Comparison of ENCODE assay signal across 17 cellular contexts in the genomic region with DNA sequence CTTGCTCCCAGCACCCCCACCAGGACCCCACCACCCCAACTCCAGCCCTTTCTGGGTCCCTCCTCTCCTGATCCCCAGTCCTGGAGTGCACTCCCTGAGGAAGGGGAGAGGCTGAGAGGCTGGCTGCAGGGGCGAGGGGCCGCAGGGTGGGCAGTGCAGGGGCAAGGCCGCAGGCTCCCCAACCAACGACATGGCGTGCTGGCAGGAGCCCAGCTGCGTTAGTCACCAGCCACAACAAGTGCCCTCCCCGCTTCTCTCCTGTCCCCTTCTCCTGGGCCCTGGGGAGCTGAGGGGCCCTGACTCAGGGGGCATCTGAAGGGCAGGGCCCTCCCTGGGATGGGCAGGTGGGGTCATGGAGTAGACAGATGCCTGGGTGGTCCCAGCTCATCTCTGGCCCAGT. TPM values are rescaled to one million over a fixed set of nuclear protein-coding genes. Genes with fewer than 3 reads are reported as not detected.
DNase-seq lines count a peak whose midpoint lies in the region; ATAC-seq, FAIRE-seq and TF ChIP-seq lines count a peak whose summit lies in the region.
"Had no signal": no experiment of that assay in that cellular context is flagged by ENCODE, and none has a peak within 500 bp of the region (broad histone marks: within the 10 kb centered on the region; RNA-seq: fewer than 3 reads in every experiment).

No MANE protein-coding gene starts in this region.

- intact Hi-C loops in posterior cingulate gyrus (cut with DNase I) = no loop called here

- no peak overlapping the region for H3K9ac ChIP-seq in SK-N-SH

- TF ChIP-seq RAD21 in SK-N-SH (IDR thresholded peaks at IDR 0.05; ENCODE audit: low read length) = no peak

- H3F3A ChIP-seq in SK-N-SH (replicated peaks; ENCODE audit: insufficient read depth) = no peaks in the 10 kb centered on the region

- TF ChIP-seq CTCF in BE2C (IDR thresholded peaks at IDR 0.05; ENCODE audit: low read depth, low read length) (no peak), SK-N-SH (IDR thresholded peaks at IDR 0.05) (no peak)

- no peak overlapping the region for H3K27ac Mint-ChIP-seq in memory B cell
- H3K27ac Mint-ChIP-seq: CD14-positive monocyte, HFFc6 had no signal

- H3K27ac ChIP-seq in SK-N-SH (ENCODE audit: low read depth in 2 of 2, low read length in 1 of 2) = no peak overlapping the region; a peak in 1 of 4 replicates
- H3K27ac ChIP-seq: A549 had no signal

- no peak for FAIRE-seq in frontal cortex (lab: Jason Lieb, UNC)
- FAIRE-seq: A549, H1 had no signal

- H3K4me1 Mint-ChIP-seq in memory B cell = peaks cover 4% of the 10 kb centered on the region

- no peak for ATAC-seq in memory B cell (ENCODE audit: low read depth)

- DNase-seq in BE2C (peak; percentile 45), HK-2 (ENCODE audit: unreplicated experiment) (peak; percentile 41), SK-N-SH (peak; percentile 52), memory B cell (ENCODE audit: low spot score in 2 of 2) (no peak), NCI-H526 (lab: John Stamatoyannopoulos, UW) (no peak), posterior cingulate gyrus (no peak), frontal cortex (ENCODE audit: low spot score in 2 of 2) (no peak)
- DNase-seq: DMS153, HFFc6, MM.1S, NCI-H1417, NCI-H187 treated with DMSO at 0.1 percent for 48 hours, RPMI8226, SIG-M5 had no signal

- H3K36me3 Mint-ChIP-seq in memory B cell = no peaks in the 10 kb centered on the region
- H3K36me3 Mint-ChIP-seq: CD14-positive monocyte had no signal

- H3K4me2 ChIP-seq in SK-N-SH = no peak overlapping the region
- H3K4me2 ChIP-seq: A549 had no signal

- H3K9me3 ChIP-seq in BE2C (no peaks in the 10 kb centered on the region), SK-N-SH (no peaks in the 10 kb centered on the region)
- H3K9me3 ChIP-seq: A549 had no signal

- peaks cover 24% of the 10 kb centered on the region for H3K27me3 ChIP-seq in BE2C
- H3K27me3 ChIP-seq in SK-N-SH (ENCODE audit: insufficient read depth) = peaks cover 18% of the 10 kb centered on the region; the same call in 1 of the 2 replicates

- H3K27me3 Mint-ChIP-seq in memory B cell = peaks cover 21% of the 10 kb centered on the region

- H3K4me3 Mint-ChIP-seq in memory B cell = peak overlapping the region; percentile 9
- H3K4me3 Mint-ChIP-seq: HFFc6 had no signal

- WGBS in SK-N-SH (ENCODE audit: low lambda C conversion rate) = no CpG with 5 or more reads among the region's 7 CpGs

- H3K36me3 ChIP-seq in BE2C (no peaks in the 10 kb centered on the region), SK-N-SH (replicated peaks in 1 of 2; ENCODE audit: control insufficient read depth in 1 of 2, insufficient read depth in 2 of 2, low read length in 1 of 2) (no peaks in the 10 kb centered on the region)

- H3K79me2 ChIP-seq in SK-N-SH (ENCODE audit: insufficient read depth) = no peaks in the 10 kb centered on the region

- H3K4me1 ChIP-seq in BE2C (peaks cover 19% of the 10 kb centered on the region), SK-N-SH (ENCODE audit: control insufficient read depth in 1 of 2, insufficient read depth in 2 of 2, low read depth in 1 of 2, low read length in 1 of 2) (peaks cover 0 to 57% of the 10 kb centered on the region in 2 experiments; a peak in 1 of 4 replicates)

- H3K4me3 ChIP-seq in BE2C (ENCODE audit: low read depth, low read length) (no peak overlapping the region), SK-N-SH (ENCODE audit: low read depth in 2 of 2, low read length in 1 of 2) (no peak overlapping the region; a peak in 1 of 4 replicates)
- H3K4me3 ChIP-seq: A549 had no signal

- CTCF ChIA-PET in SK-N-SH (lab: Yijun Ruan, JAX) = interaction anchor here (0.9 to 3.0 kb wide), 6 partner anchors 11 to 366 kb away, joined by 3 to 14 read pairs (median 4); no protein-coding TSS in a partner anchor

- H3K9me3 Mint-ChIP-seq in memory B cell = no peaks in the 10 kb centered on the region
- H3K9me3 Mint-ChIP-seq: HFFc6 had no signal

- H3K9me2 ChIP-seq in SK-N-SH = no peaks in the 10 kb centered on the region

- TF ChIP-seq EP300 in SK-N-SH (IDR thresholded peaks at IDR 0.05; ENCODE audit: borderline replicate concordance in 1 of 2, low read depth in 1 of 2, low read length in 1 of 2) = no peak

- POLR2A ChIA-PET in SK-N-SH (lab: Yijun Ruan, JAX) = interaction anchor here (1.0 to 2.4 kb wide), 5 partner anchors 10 to 45 kb away, joined by 3 to 9 read pairs (median 3); a partner anchor contains a TSS

- H4K20me1 ChIP-seq in SK-N-SH (ENCODE audit: insufficient read depth) = peaks cover 6% of the 10 kb centered on the region; the same call in 1 of the 2 replicates

- no peak overlapping the region for H2AFZ ChIP-seq in SK-N-SH (ENCODE audit: low read depth)

TF ChIP-seq in SK-N-SH, 30 proteins besides CTCF, POLR2A, EP300 and RAD21:
- TF ChIP-seq, protein P1, sequence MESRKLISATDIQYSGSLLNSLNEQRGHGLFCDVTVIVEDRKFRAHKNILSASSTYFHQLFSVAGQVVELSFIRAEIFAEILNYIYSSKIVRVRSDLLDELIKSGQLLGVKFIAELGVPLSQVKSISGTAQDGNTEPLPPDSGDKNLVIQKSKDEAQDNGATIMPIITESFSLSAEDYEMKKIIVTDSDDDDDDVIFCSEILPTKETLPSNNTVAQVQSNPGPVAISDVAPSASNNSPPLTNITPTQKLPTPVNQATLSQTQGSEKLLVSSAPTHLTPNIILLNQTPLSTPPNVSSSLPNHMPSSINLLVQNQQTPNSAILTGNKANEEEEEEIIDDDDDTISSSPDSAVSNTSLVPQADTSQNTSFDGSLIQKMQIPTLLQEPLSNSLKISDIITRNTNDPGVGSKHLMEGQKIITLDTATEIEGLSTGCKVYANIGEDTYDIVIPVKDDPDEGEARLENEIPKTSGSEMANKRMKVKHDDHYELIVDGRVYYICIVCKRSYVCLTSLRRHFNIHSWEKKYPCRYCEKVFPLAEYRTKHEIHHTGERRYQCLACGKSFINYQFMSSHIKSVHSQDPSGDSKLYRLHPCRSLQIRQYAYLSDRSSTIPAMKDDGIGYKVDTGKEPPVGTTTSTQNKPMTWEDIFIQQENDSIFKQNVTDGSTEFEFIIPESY (IDR thresholded peaks at IDR 0.05; ENCODE audit: borderline replicate concordance, low read depth) = no peak
- peak; percentile 32; the same call in 1 of the 2 replicates for TF ChIP-seq NFIC (IDR thresholded peaks at IDR 0.05; ENCODE audit: borderline replicate concordance)
TF ChIP-seq in SK-N-SH: peak in this region for 1.

RNA-seq across cellular contexts. Expression of a gene that starts 2.3 kb away (rescaled TPM):
- polyA plus RNA-seq in BE2C (2012; ENCODE audit: insufficient read depth, insufficient read length, low read depth) = 0.79 TPM
- polyA plus RNA-seq in SK-N-SH (2012; rRNA removed) = 0.72 and 0.73 TPM in 2 replicates
- 0.42 and 0.55 TPM in 2 replicates for polyA plus RNA-seq in SK-N-SH (2012; cell fraction: cytosol; rRNA removed)
- polyA plus RNA-seq in SK-N-SH (2012; cell fraction: nucleus; rRNA removed) = 1.0 and 1.2 TPM in 2 replicates
- total RNA-seq in frontal cortex = 1.6 TPM
- total RNA-seq: HFFc6 had no signal

RNA-seq across cellular contexts. Expression of a gene that starts 44.7 kb away (rescaled TPM):
- polyA plus RNA-seq in BE2C (2012; ENCODE audit: insufficient read depth, insufficient read length, low read depth) = 49.6 TPM
- polyA plus RNA-seq in SK-N-SH (2012; rRNA removed) = 33.5 and 35.0 TPM in 2 replicates
- polyA plus RNA-seq in SK-N-SH (2012; cell fraction: cytosol; rRNA removed) = 15.9 and 25.0 TPM in 2 replicates
- 16.8 and 18.9 TPM in 2 replicates for polyA plus RNA-seq in SK-N-SH (2012; cell fraction: nucleus; rRNA removed)
- total RNA-seq in frontal cortex = 13.9 TPM

RNA-seq across cellular contexts. Expression of a gene that starts 45.0 kb away (rescaled TPM):
- 801 TPM for polyA plus RNA-seq in BE2C (2012; ENCODE audit: insufficient read depth, insufficient read length, low read depth)
- 229 and 248 TPM in 2 replicates for polyA plus RNA-seq in SK-N-SH (2012; rRNA removed)
- polyA plus RNA-seq in SK-N-SH (2012; cell fraction: cytosol; rRNA removed) = 183 and 224 TPM in 2 replicates
- 70.0 and 99.9 TPM in 2 replicates for polyA plus RNA-seq in SK-N-SH (2012; cell fraction: nucleus; rRNA removed)
- 47.3 TPM for total RNA-seq in frontal cortex

Comparison
In these comparisons a context has a peak if more than half of its experiments do, and no peak if none do; other contexts are left out.
1. DNase-seq: peak in BE2C (single experiment), HK-2 (single experiment) and SK-N-SH (single experiment); none in memory B cell (0 of 2), NCI-H526 (0 of 2), posterior cingulate gyrus (0 of 10) and frontal cortex (0 of 2).